Comparison of ENCODE assay signal across 8 cellular contexts in the genomic region with DNA sequence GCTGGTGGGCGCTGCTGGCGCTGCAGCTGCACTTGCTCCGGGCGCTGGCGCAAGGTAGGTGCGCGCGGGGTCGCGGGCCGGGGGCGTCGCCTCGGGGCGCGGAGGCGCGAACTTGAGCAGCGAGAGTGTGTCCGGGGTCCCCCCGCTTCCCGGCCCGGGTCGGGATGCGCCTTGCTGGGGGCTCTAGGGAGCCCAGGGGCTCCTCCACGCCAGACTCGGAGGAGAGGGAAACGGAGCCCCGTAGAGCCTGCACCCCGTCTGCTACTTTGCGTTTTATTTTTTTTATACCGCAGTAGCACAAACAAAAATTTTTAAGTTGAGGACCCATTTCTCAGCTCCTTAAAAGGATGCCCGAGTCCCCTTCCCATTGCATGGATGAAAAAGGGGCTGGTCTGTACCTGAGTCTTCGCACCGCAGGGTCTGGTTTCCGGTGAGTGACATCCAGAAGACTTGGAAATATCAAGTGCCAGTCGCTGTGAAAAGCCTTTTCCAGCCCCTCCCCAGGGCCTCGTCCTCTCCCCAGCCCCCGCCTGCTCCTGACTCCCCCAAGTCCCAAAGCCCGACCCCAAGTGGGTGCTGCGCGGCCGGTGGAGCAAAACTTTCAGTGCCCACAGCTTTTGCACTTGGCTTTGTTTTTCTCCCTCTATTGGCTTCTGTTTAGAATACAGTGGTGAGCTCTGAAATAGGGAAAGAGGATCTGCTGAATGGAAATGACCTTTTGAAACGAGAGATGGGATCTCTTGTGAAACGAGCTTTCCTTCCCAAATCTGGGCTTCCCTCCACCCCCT. TPM values are rescaled to one million over a fixed set of nuclear protein-coding genes. Genes with fewer than 3 reads are reported as not detected.
DNase-seq lines count a peak whose midpoint lies in the region; ATAC-seq, FAIRE-seq and TF ChIP-seq lines count a peak whose summit lies in the region.

No MANE protein-coding gene starts in this region.

- no peaks in the 10 kb centered on the region for H4K20me1 ChIP-seq in PC-3 (ENCODE audit: low read length)
- no peaks in the 10 kb centered on the region for H4K20me1 ChIP-seq in keratinocyte (ENCODE audit: control insufficient read depth, extremely low read depth, insufficient read depth, low read length)

- H3K27ac ChIP-seq in PC-3 (ENCODE audit: low read length) (no peak overlapping the region), keratinocyte (ENCODE audit: control insufficient read depth, insufficient read depth, low read length) (no peak overlapping the region), small intestine (ENCODE audit: low read depth in 1 of 2, low read length in 1 of 2) (no peak overlapping the region)

- H3K27me3 Mint-ChIP-seq in brain, result peaks cover 3% of the 10 kb centered on the region

- WGBS in small intestine, 3 donors, result 1 to 2% (median 1%) methylated on average over 38 to 45 of the region's 45 CpGs

- H3K4me3 Mint-ChIP-seq in brain, result peak overlapping the region; percentile 82 to 94 (median 87)

- H3K4me1 Mint-ChIP-seq in brain, result peaks cover 30% of the 10 kb centered on the region

- no peaks in the 10 kb centered on the region for H3K9me1 ChIP-seq in keratinocyte (ENCODE audit: control insufficient read depth, extremely low read depth, insufficient read depth, low read length)

- no peaks in the 10 kb centered on the region; the same call in 1 of the 2 replicates for H3K4me1 ChIP-seq in PC-3 (ENCODE audit: insufficient read depth, low read length)
- no peaks in the 10 kb centered on the region for H3K4me1 ChIP-seq in keratinocyte (ENCODE audit: control insufficient read depth, extremely low read depth, insufficient read depth, low read length)
- H3K4me1 ChIP-seq in small intestine (ENCODE audit: control insufficient read depth in 2 of 2, insufficient read depth in 1 of 2, low read depth in 1 of 2, low read length in 1 of 2), result peaks cover 3 to 4% of the 10 kb centered on the region in 2 donors

- H3K27me3 ChIP-seq in PC-3 (ENCODE audit: low read length), result peaks cover 26% of the 10 kb centered on the region
- H3K27me3 ChIP-seq in keratinocyte (ENCODE audit: control insufficient read depth, extremely low read depth, insufficient read depth, low read length), result peaks cover 21% of the 10 kb centered on the region
- peaks cover 0 to 5% of the 10 kb centered on the region in 2 donors for H3K27me3 ChIP-seq in small intestine (ENCODE audit: control insufficient read depth in 2 of 2, insufficient read depth in 2 of 2, low read length in 2 of 2)

- no TSS peak for BruUV-seq in PC-3 (replicated peaks; lab: Mats Ljungman, UMichigan)

- H3K36me3 ChIP-seq in PC-3 (ENCODE audit: low read depth, low read length) (no peaks in the 10 kb centered on the region), keratinocyte (ENCODE audit: control insufficient read depth in 2 of 2, extremely low read depth in 1 of 2, insufficient read depth in 2 of 2, low read length in 2 of 2) (no peaks in the 10 kb centered on the region), small intestine (ENCODE audit: control insufficient read depth in 2 of 2, insufficient read depth in 2 of 2, low read length in 2 of 2) (no peaks in the 10 kb centered on the region)

- no peaks in the 10 kb centered on the region for H3K36me3 Mint-ChIP-seq in brain

- POLR2A ChIA-PET in PC-3 (lab: Charles Lee; ENCODE audit: unreplicated experiment), result interaction anchor here (0.6 to 0.7 kb wide), 2 partner anchors 267 to 570 kb away, joined by 3 read pairs; no protein-coding TSS in a partner anchor

- peak overlapping the region; percentile 49 to 89 (median 75) for H3K27ac Mint-ChIP-seq in brain

- FAIRE-seq in keratinocyte (lab: Jason Lieb, UNC), result no peak
- FAIRE-seq in small intestine (lab: Jason Lieb, UNC), result no peak

- peak overlapping the region; percentile 75 for H3K4me2 ChIP-seq in PC-3 (ENCODE audit: low read length)
- peak overlapping the region; percentile 3 for H3K4me2 ChIP-seq in keratinocyte (ENCODE audit: control insufficient read depth, extremely low read depth, insufficient read depth, low read depth, low read length)

- no peaks in the 10 kb centered on the region for H3F3A ChIP-seq in PC-3 (ENCODE audit: low read length, unreplicated experiment)

- peak overlapping the region; percentile 60 for H3K4me3 ChIP-seq in PC-3 (ENCODE audit: low read length)
- H3K4me3 ChIP-seq in keratinocyte (ENCODE audit: control insufficient read depth in 2 of 3, extremely low read depth in 1 of 3, insufficient read depth in 2 of 3, low read depth in 1 of 3, low read length in 3 of 3), result peak overlapping the region in 1 of 3 experiments; percentile 27
- H3K4me3 ChIP-seq in small intestine (ENCODE audit: low read depth in 1 of 2, low read length in 2 of 2), result peak overlapping the region; percentile 48 to 72

- dilution Hi-C loops in keratinocyte (cut with MboI; ENCODE audit: extremely low pct_ligation_motif_present, low sequenced_read_pairs), result no loop called here

- CTCF ChIA-PET in PC-3 (lab: Charles Lee), result interaction anchor here (1.0 kb wide), 1 partner anchor 432 kb away, joined by 4 read pairs; no protein-coding TSS in a partner anchor

- H2AFZ ChIP-seq in PC-3 (ENCODE audit: low read length) (peak overlapping the region; percentile 63; the same call in 1 of the 2 replicates), keratinocyte (ENCODE audit: control insufficient read depth, low read length) (no peak overlapping the region)

- peaks cover 0 to 3% (median 0%) of the 10 kb centered on the region in 5 experiments for H3K9me3 Mint-ChIP-seq in brain

- intact Hi-C loops in PC-3 (cut with micrococcal nuclease), result loop anchor here (5.0 to 10.0 kb wide), 2 partner anchors 135 to 437 kb away; no protein-coding TSS in a partner anchor

- H3K79me2 ChIP-seq in PC-3 (ENCODE audit: low read length) (no peaks in the 10 kb centered on the region), keratinocyte (ENCODE audit: control insufficient read depth, insufficient read depth, low read length) (no peaks in the 10 kb centered on the region)

- H3K9me3 ChIP-seq in PC-3 (ENCODE audit: low read length) (no peaks in the 10 kb centered on the region), keratinocyte (ENCODE audit: control insufficient read depth, low read depth, low read length) (no peaks in the 10 kb centered on the region), small intestine (ENCODE audit: control insufficient read depth, low read depth) (no peaks in the 10 kb centered on the region)

- TF ChIP-seq CTCF in PC-3 (conservative IDR thresholded peaks at IDR 0.05; ENCODE audit: low read depth, low read length) (0 out of 2 replicates have a peak, but pooled peaks have one; percentile 23), brain (conservative IDR thresholded peaks at IDR 0.05) (peak; percentile 14 to 63), keratinocyte (optimal IDR thresholded peaks at IDR 0.05 in 1 of 3, IDR thresholded peaks at IDR 0.05 in 1 of 3, conservative IDR thresholded peaks at IDR 0.05 in 1 of 3; ENCODE audit: extremely low read depth in 1 of 3, insufficient read depth in 2 of 3, low read length in 3 of 3) (no peak)

- no peak overlapping the region for H3K9ac ChIP-seq in PC-3 (ENCODE audit: low read length)
- H3K9ac ChIP-seq in keratinocyte (ENCODE audit: control insufficient read depth, extremely low read depth, insufficient read depth, low read length), result no peak overlapping the region

- no peaks in the 10 kb centered on the region for H3K9me2 ChIP-seq in PC-3 (replicated peaks; ENCODE audit: low read length)

- peak; percentile 30 for ATAC-seq in PC-3
- no peak for ATAC-seq in HG02981 (IDR thresholded peaks at IDR 0.05; ENCODE audit: unreplicated experiment)
- no peak for ATAC-seq in GM21360 (IDR thresholded peaks at IDR 0.05; ENCODE audit: unreplicated experiment)

- DNase-seq in NCI-H2107 treated with DMSO at 0.1 percent for 48 hours (lab: John Stamatoyannopoulos, UW; ENCODE audit: unreplicated experiment) (peak; percentile 5), NCI-H2107 (lab: John Stamatoyannopoulos, UW) (no peak), PC-3 (peak; percentile 39), keratinocyte (ENCODE audit: low read depth, low spot score) (no peak), small intestine (peak; percentile 34)

RNA-seq across cellular contexts. Expression of a gene that starts 1.0 kb away (rescaled TPM):
- total RNA-seq in PC-3 (2014; rRNA removed), result 2.8 and 4.8 TPM in 2 replicates
- polyA plus RNA-seq in brain (ENCODE audit: insufficient read depth, low read depth, low replicate concordance), result 62.9 TPM
- 0.66 to 2.0 TPM (median 0.75 TPM) in 3 replicates for polyA plus RNA-seq in keratinocyte
- not detected for polyA plus RNA-seq in keratinocyte (2011; ENCODE audit: low read depth)
- polyA plus RNA-seq in keratinocyte (2011; cell fraction: cytosol; rRNA removed), result 0.80 and 1.1 TPM in 2 replicates
- polyA plus RNA-seq in keratinocyte (2011; cell fraction: nucleus; rRNA removed), result 11.2 and 15.2 TPM in 2 replicates
- polyA plus RNA-seq in keratinocyte (2012; ENCODE audit: low replicate concordance), result 0.07 and 1.2 TPM in 2 replicates
- polyA minus RNA-seq in keratinocyte, result 3.0 to 4.8 TPM (median 4.6 TPM) in 3 replicates
- polyA minus RNA-seq in keratinocyte (2011; cell fraction: cytosol; rRNA and poly(A)+ RNA removed), result 2.1 TPM
- polyA minus RNA-seq in keratinocyte (2011; cell fraction: nucleus; rRNA and poly(A)+ RNA removed), result 13.2 and 23.3 TPM in 2 replicates
- 1 to 10 TPM in 1 of 3 donors, under 1 TPM in 1, not detected in 1; 0.27 to 2.1 TPM for polyA plus RNA-seq in small intestine

Comparison
In these comparisons a context has a peak if more than half of its experiments do, and no peak if none do; other contexts are left out.
1. DNase-seq: peak in NCI-H2107 treated with DMSO at 0.1 percent for 48 hours (single experiment), PC-3 (single experiment) and small intestine (single experiment); none in NCI-H2107 (single experiment) and keratinocyte (single experiment).
2. CTCF ChIP-seq: peak in PC-3 (single experiment) and brain (2 of 2); none in keratinocyte (0 of 3).